Comparison of ENCODE assay signal across 8 cellular contexts in the genomic region with DNA sequence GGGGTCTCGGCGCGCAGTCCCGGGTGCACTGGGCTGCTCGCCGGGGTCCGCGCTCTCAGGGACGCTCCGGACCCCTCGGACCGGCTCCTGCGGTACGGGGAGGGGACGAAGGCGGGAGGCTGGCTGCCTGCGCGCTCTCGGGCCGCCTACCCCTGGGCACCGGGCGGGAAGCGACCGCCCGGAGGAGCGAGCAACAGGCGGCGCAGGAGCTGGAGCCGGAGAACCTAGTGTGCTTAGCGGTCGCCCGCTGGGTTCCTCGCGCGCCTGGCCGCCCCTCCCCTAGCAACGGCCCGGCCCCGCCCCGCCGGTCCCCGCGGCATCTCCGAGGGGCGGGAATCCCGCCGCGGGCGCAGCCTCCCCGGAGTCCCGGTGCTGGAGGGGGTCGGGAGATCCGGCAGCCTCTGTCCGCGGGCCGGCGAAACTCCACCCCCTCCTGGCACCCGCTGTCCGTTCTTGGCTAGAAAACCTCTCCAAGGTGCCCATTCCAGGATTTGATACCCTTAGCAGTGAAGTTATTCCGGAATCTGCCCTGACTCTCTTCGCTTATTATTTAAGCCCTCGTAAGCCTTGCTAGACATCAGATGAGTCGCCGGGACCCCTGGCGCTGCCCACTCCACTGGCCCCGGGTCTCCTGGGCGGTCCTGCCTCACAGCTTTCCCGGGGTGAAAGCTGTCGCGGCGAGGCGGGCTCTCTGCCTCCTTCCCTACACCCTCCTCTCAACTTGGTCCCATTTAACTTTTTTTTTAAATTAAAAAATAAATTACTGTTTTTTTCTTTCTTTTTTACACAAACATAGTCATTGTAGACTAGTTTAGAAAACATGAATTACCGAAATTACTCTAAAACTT. TPM values are rescaled to one million over a fixed set of nuclear protein-coding genes. Genes with fewer than 3 reads are reported as not detected.
DNase-seq lines count a peak whose midpoint lies in the region; ATAC-seq, FAIRE-seq and TF ChIP-seq lines count a peak whose summit lies in the region.

RPRML (minus strand) TSS at position 231 of the 848 bp plus-strand sequence. CDS start 246 bp downstream, outside the sequence.

- H3K56ac ChIP-seq in H9 (ENCODE audit: insufficient read length, low read depth, low read length), result no peak within 1 kb of the TSS

- H3K23me2 ChIP-seq in H9 (ENCODE audit: insufficient read length, low read depth, low read length, poor library complexity, severe bottlenecking), result peaks cover 16% of the 10 kb centered on the region

- H3K23ac ChIP-seq in H9 (ENCODE audit: insufficient read length, low read depth, low read length), result no peak within 1 kb of the TSS

- H3K36me3 ChIP-seq in RWPE2 (ENCODE audit: low read depth) (no peaks in the 10 kb centered on the region), brain microvascular endothelial cell (replicated peaks) (no peaks in the 10 kb centered on the region), kidney (ENCODE audit: control insufficient read depth in 1 of 2, insufficient read depth in 2 of 2, low read length in 2 of 2) (no peaks in the 10 kb centered on the region)

- peaks cover 61% of the 10 kb centered on the region for H3K27me3 Mint-ChIP-seq in H9 (ENCODE audit: low read depth)

- no peak within 1 kb of the TSS for H4K5ac ChIP-seq in H9 (ENCODE audit: insufficient read length, low read depth, low read length)

- H3K9ac ChIP-seq in H9 (ENCODE audit: extremely low read depth, insufficient read length, low read length) (no peak within 1 kb of the TSS), kidney (ENCODE audit: low read length in 2 of 2) (no peak within 1 kb of the TSS)

- peaks cover 0 to 4% (median 3%) of the 10 kb centered on the region in 3 experiments; a peak in 3 of 7 replicates for H3K36me3 Mint-ChIP-seq in H9 (ENCODE audit: insufficient read depth in 1 of 3, low read depth in 3 of 3)

- H3K4ac ChIP-seq in H9 (ENCODE audit: low read depth, low read length), result no peak within 1 kb of the TSS

- no peaks in the 10 kb centered on the region for H3K79me1 ChIP-seq in H9 (ENCODE audit: insufficient read depth, low read depth, low read length, poor library complexity, severe bottlenecking)

- no peak for TF ChIP-seq CTCF in AG04450 (IDR thresholded peaks at IDR 0.05; ENCODE audit: low read depth, low read length)
- no peak for TF ChIP-seq CTCF in H9 (conservative IDR thresholded peaks at IDR 0.05)
- no peak for TF ChIP-seq CTCF in RWPE2 (IDR thresholded peaks at IDR 0.05; ENCODE audit: poor library complexity, severe bottlenecking)
- no peak for TF ChIP-seq CTCF in brain microvascular endothelial cell (IDR thresholded peaks at IDR 0.05; ENCODE audit: low read depth, low read length, missing control alignments)
- no peak for TF ChIP-seq CTCF in kidney (IDR thresholded peaks at IDR 0.05; ENCODE audit: borderline replicate concordance, extremely low read depth, insufficient read depth)

- FAIRE-seq in kidney (lab: Jason Lieb, UNC), result no peak

- no peak within 1 kb of the TSS for H2BK120ac ChIP-seq in H9 (ENCODE audit: low read depth, low read length, poor library complexity, severe bottlenecking)

- POLR2A ChIA-PET in AG04450 (lab: Yijun Ruan, JAX), result no interaction called here

- no peaks in the 10 kb centered on the region for H3K79me2 ChIP-seq in H9 (ENCODE audit: insufficient read depth, low read length)

- H2AK5ac ChIP-seq in H9 (ENCODE audit: insufficient read length, low read length), result no peak within 1 kb of the TSS

- H2BK5ac ChIP-seq in H9 (ENCODE audit: insufficient read length, low read length), result no peak within 1 kb of the TSS

- H3K9me3 Mint-ChIP-seq in H9, result peaks cover 3 to 9% of the 10 kb centered on the region in 2 experiments; a peak in 2 of 5 replicates

- intact Hi-C loops in kidney (cut with DNase I), result no loop called here

- no peak within 1 kb of the TSS; a peak in 1 of 7 replicates for H3K27ac Mint-ChIP-seq in H9

- no peak for DNase-seq in AG04450 (ENCODE audit: low read depth, low spot score)
- peak; percentile 77 for DNase-seq in H9
- no peak for DNase-seq in RWPE2 (ENCODE audit: low spot score)
- no peak for DNase-seq in brain microvascular endothelial cell
- DNase-seq in kidney, result peak; percentile 81
- peak; percentile 6 for DNase-seq in stimulated activated CD4-positive, alpha-beta T cell treated with anti-CD3 and anti-CD28 coated beads, Interleukin-2, amount 100 ng/mL, for 4 hours (ENCODE audit: low read depth)
- DNase-seq in SHP77 (lab: John Stamatoyannopoulos, UW), result no peak

- peaks cover 33 to 49% of the 10 kb centered on the region in 2 experiments for H3K4me1 Mint-ChIP-seq in H9

- H3K18ac ChIP-seq in H9 (ENCODE audit: insufficient read length, low read depth, low read length), result no peak within 1 kb of the TSS

- no peak within 1 kb of the TSS for H2BK15ac ChIP-seq in H9 (ENCODE audit: low read depth, low read length)

- H2AFZ ChIP-seq in H9 (ENCODE audit: low read length), result no peak within 1 kb of the TSS

- CTCF ChIA-PET in AG04450 (lab: Charles Lee), result no interaction called here

- H3K4me3 ChIP-seq in AG04450 (ENCODE audit: low read depth, low read length), result peak within 1 kb of the TSS; percentile 43
- peak within 1 kb of the TSS; percentile 32 for H3K4me3 ChIP-seq in RWPE2 (ENCODE audit: severe bottlenecking)
- peak within 1 kb of the TSS; percentile 31 for H3K4me3 ChIP-seq in brain microvascular endothelial cell (ENCODE audit: low read depth, low read length)
- H3K4me3 ChIP-seq in kidney (ENCODE audit: low read length in 2 of 2), result peak within 1 kb of the TSS in 1 of 2 donors; percentile 52

- H3K4me1 ChIP-seq in H9 (ENCODE audit: insufficient read depth, low read length) (no peaks in the 10 kb centered on the region; the same call in 1 of the 2 replicates), RWPE2 (ENCODE audit: insufficient read depth, poor library complexity, severe bottlenecking) (no peaks in the 10 kb centered on the region), kidney (ENCODE audit: control insufficient read depth in 1 of 2, insufficient read depth in 1 of 2, low read depth in 1 of 2, low read length in 2 of 2) (peaks cover 0 to 8% of the 10 kb centered on the region in 2 donors)

- no peak within 1 kb of the TSS for H2BK20ac ChIP-seq in H9 (ENCODE audit: low read depth, low read length, poor library complexity, severe bottlenecking)

- H3K9me3 ChIP-seq in AG04450 (ENCODE audit: control insufficient read depth, insufficient read depth, low read length), result peaks cover 2% of the 10 kb centered on the region
- no peaks in the 10 kb centered on the region for H3K9me3 ChIP-seq in H9 (ENCODE audit: control insufficient read depth, low read depth, low read length)
- H3K9me3 ChIP-seq in RWPE2 (ENCODE audit: severe bottlenecking), result no peaks in the 10 kb centered on the region
- H3K9me3 ChIP-seq in kidney (ENCODE audit: control insufficient read depth in 1 of 2, low read length in 2 of 2), result no peaks in the 10 kb centered on the region

- H3K4me2 ChIP-seq in H9 (ENCODE audit: insufficient read depth, insufficient read length, low read length), result peak within 1 kb of the TSS; percentile 72

- no peak within 1 kb of the TSS for H3T11ph ChIP-seq in H9 (ENCODE audit: low read length)

- H2BK12ac ChIP-seq in H9 (ENCODE audit: insufficient read length, low read depth, low read length), result no peak within 1 kb of the TSS

- no peak within 1 kb of the TSS for H3K27ac ChIP-seq in AG04450 (ENCODE audit: low read depth, low read length)
- no peak within 1 kb of the TSS for H3K27ac ChIP-seq in H9 (ENCODE audit: insufficient read length, low read depth, low read length)
- no peak within 1 kb of the TSS for H3K27ac ChIP-seq in RWPE2 (ENCODE audit: poor library complexity, severe bottlenecking)
- no peak within 1 kb of the TSS for H3K27ac ChIP-seq in brain microvascular endothelial cell
- H3K27ac ChIP-seq in kidney (ENCODE audit: low read depth in 2 of 2, low read length in 2 of 2), result no peak within 1 kb of the TSS

- peak within 1 kb of the TSS; percentile 72 to 93 for H3K4me3 Mint-ChIP-seq in H9

- no peak within 1 kb of the TSS for H4K91ac ChIP-seq in H9 (ENCODE audit: insufficient read length, low read depth, low read length)

- H4K8ac ChIP-seq in H9 (replicated peaks; ENCODE audit: insufficient read length, low read depth, low read length), result no peak within 1 kb of the TSS

- ATAC-seq in RWPE2 (ENCODE audit: low read depth) (peak; percentile 62), GM19455 (IDR thresholded peaks at IDR 0.05; ENCODE audit: unreplicated experiment) (no peak)

- peak within 1 kb of the TSS; percentile 30; the same call in 1 of the 2 replicates for H3K14ac ChIP-seq in H9 (ENCODE audit: insufficient read depth, low read length)

- in situ Hi-C loops in brain microvascular endothelial cell (cut with HindIII; ENCODE audit: low pct_ligation_motif_present, low sequenced_read_pairs), result no loop called here

- H4K20me1 ChIP-seq in H9 (ENCODE audit: control insufficient read depth, insufficient read depth, insufficient read length), result no peaks in the 10 kb centered on the region

- H3K27me3 ChIP-seq in AG04450 (ENCODE audit: control insufficient read depth, insufficient read depth, low read length), result peaks cover 46% of the 10 kb centered on the region
- H3K27me3 ChIP-seq in H9 (ENCODE audit: insufficient read depth, low read length), result peaks cover 5% of the 10 kb centered on the region; the same call in 1 of the 2 replicates
- peaks cover 47% of the 10 kb centered on the region for H3K27me3 ChIP-seq in RWPE2 (ENCODE audit: insufficient read depth, poor library complexity, severe bottlenecking)
- peaks cover 35% of the 10 kb centered on the region for H3K27me3 ChIP-seq in brain microvascular endothelial cell (replicated peaks)

- WGBS in H9 (ENCODE audit: extremely low coverage, insufficient read length, low lambda C conversion rate), result no CpG with 5 or more reads among the region's 73 CpGs

RNA-seq across cellular contexts. Expression of gene RPRML, which starts in this region (rescaled TPM):
- polyA plus RNA-seq in AG04450 (2011; rRNA removed) (not detected in 2 replicates), kidney (ENCODE audit: insufficient read depth, low read depth, low replicate concordance) (not detected)
- polyA minus RNA-seq in AG04450 (2011; rRNA and poly(A)+ RNA removed), result not detected in 2 replicates
- total RNA-seq in H9 (2021) (1.3 and 1.4 TPM in 2 replicates), kidney (not detected)

Comparison
In these comparisons a context has a peak if more than half of its experiments do, and no peak if none do; other contexts are left out.
1. Peak in DNase-seq in kidney; RNA of the gene not detected or under 1 TPM.
2. DNase-seq: peak in H9 (single experiment) and stimulated activated CD4-positive, alpha-beta T cell treated with anti-CD3 and anti-CD28 coated beads, Interleukin-2, amount 100 ng/mL, for 4 hours (single experiment); none in AG04450 (single experiment), RWPE2 (single experiment), brain microvascular endothelial cell (single experiment) and SHP77 (0 of 2).